ENCODE assay signal across 18 cellular contexts in the genomic region with DNA sequence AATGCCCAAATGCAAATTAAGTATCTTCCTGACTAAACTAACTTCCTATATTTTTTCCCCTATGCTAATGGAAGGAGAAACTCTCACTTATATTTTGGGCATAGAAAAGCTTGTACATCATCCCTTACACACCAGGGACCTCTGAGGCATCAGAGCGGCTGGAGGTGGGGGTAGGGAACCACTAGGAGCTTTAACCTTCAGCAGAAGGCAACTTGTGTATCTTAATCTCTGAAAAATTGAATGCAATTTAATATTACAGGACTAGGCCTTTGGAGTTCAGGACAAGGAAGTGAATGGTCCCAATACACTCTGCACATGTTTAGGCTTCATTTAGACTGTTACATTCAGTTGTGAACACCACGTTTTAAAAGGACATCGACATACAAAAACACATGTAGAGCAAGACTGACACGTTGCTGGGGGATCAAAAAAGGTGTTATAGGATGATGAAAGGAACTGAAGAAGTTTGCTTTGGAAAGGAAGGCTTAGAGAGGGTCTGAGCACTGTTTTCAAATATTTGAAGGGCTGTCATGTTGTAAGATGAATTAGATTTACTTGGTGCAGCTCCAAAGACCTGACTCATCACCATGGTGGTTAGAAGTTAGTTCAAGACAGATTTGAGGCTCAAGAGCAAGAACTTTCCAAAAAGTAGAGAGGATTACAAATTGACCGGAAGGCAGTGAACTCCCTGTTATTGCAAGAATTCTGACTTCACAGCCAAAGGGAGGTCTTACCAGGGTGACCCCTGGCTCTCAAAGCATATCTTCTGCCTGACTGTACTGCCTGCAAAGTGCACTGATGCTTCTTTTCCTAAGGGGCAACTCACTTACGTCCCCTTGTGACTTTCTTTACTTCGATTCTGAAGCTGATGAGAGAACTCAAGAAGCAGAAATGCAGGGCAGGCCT.
A peak's percentile ranks its signal among the peaks of the same experiment; 100 is the strongest.
DNase-seq lines count a peak whose midpoint lies in the region; ATAC-seq and TF ChIP-seq lines count a peak whose summit lies in the region.
"Had no signal": no experiment of that assay in that cellular context is flagged by ENCODE, and none has a peak within 500 bp of the region (broad histone marks: within the 10 kb centered on the region; RNA-seq: fewer than 3 reads in every experiment).

No MANE protein-coding gene starts in this region.

- peak; percentile 93 for ATAC-seq in omental fat pad (ENCODE audit: low FRiP score)
- no peak for ATAC-seq in activated CD4-positive, CD25-positive, alpha-beta regulatory T cell treated with anti-CD3 and anti-CD28 coated beads, Interleukin-2, amount 50 U/mL, for 24 hours
- ATAC-seq in HG03175 (IDR thresholded peaks at IDR 0.05; ENCODE audit: unreplicated experiment): no peak
- ATAC-seq in HG02642 (IDR thresholded peaks at IDR 0.05; ENCODE audit: poor library complexity, unreplicated experiment): no peak
- ATAC-seq in GM18517 (IDR thresholded peaks at IDR 0.05; ENCODE audit: unreplicated experiment): no peak
- ATAC-seq: CD8-positive, alpha-beta T cell; stimulated activated naive CD8-positive, alpha-beta T cell treated with anti-CD3 and anti-CD28 coated beads, Interleukin-15, amount 100 ng/mL, for 72 hours had no signal

- TF ChIP-seq CTCF in chondrocyte (IDR thresholded peaks at IDR 0.05) (peak; percentile 61), omental fat pad (IDR thresholded peaks at IDR 0.05) (no peak)

- peaks cover 48% of the 10 kb centered on the region for H3K4me1 Mint-ChIP-seq in chondrocyte (ENCODE audit: low read depth)
- H3K4me1 Mint-ChIP-seq: activated CD4-positive, alpha-beta T cell treated with anti-CD3 and anti-CD28 coated beads, Interleukin-2, amount 10 ng/mL, durations not matched to agents 7 days and 5 days; stimulated activated naive CD8-positive, alpha-beta T cell treated with anti-CD3 and anti-CD28 coated beads, Interleukin-15, amount 100 ng/mL, for 72 hours had no signal

- H3K36me3 Mint-ChIP-seq in chondrocyte (ENCODE audit: low read depth): peaks cover 10% of the 10 kb centered on the region
- H3K36me3 Mint-ChIP-seq: CD8-positive, alpha-beta T cell; neural progenitor cell had no signal

- no peaks in the 10 kb centered on the region for H3K27me3 Mint-ChIP-seq in chondrocyte (ENCODE audit: low read depth)
- H3K27me3 Mint-ChIP-seq: activated CD4-positive, alpha-beta T cell treated with anti-CD3 and anti-CD28 coated beads, Interleukin-2, amount 10 ng/mL, durations not matched to agents 7 days and 5 days; stimulated activated naive CD8-positive, alpha-beta T cell treated with anti-CD3 and anti-CD28 coated beads, Interleukin-15, amount 100 ng/mL, for 72 hours had no signal

- no peak overlapping the region for H3K4me3 Mint-ChIP-seq in chondrocyte (ENCODE audit: unreplicated experiment)
- H3K4me3 Mint-ChIP-seq: activated CD4-positive, alpha-beta T cell treated with anti-CD3 and anti-CD28 coated beads, Interleukin-2, amount 10 ng/mL, durations not matched to agents 7 days and 5 days; activated naive CD4-positive, alpha-beta T cell treated with anti-CD3 and anti-CD28 coated beads for 36 hours; CD8-positive, alpha-beta T cell; endodermal cell; neural progenitor cell; stimulated activated naive CD8-positive, alpha-beta T cell treated with anti-CD3 and anti-CD28 coated beads, Interleukin-15, amount 100 ng/mL, for 72 hours had no signal

- DNase-seq in AG08396 (ENCODE audit: low spot score): peak; percentile 84
- DNase-seq in LHCN-M2 (ENCODE audit: low read depth): peak; percentile 93
- DNase-seq in chondrocyte (ENCODE audit: low spot score): no peak
- DNase-seq in omental fat pad (ENCODE audit: low spot score): no peak
- DNase-seq: activated CD4-positive, alpha-beta T cell treated with anti-CD3 and anti-CD28 coated beads, Interleukin-2, amount 10 ng/mL, durations not matched to agents 7 days and 5 days; activated naive CD4-positive, alpha-beta T cell treated with anti-CD3 and anti-CD28 coated beads for 36 hours; CD8-positive, alpha-beta T cell; endodermal cell; H7; MM.1S; NCI-H524; stimulated activated CD4-positive, alpha-beta T cell treated with anti-CD3 and anti-CD28 coated beads, Interleukin-1b, Interleukin-23, amount 100 ng/mL, for 48 hours; stimulated activated naive CD8-positive, alpha-beta T cell treated with anti-CD3 and anti-CD28 coated beads, Interleukin-15, amount 100 ng/mL, for 72 hours had no signal

- no peaks in the 10 kb centered on the region for H3K9me3 Mint-ChIP-seq in chondrocyte (ENCODE audit: low read depth)
- H3K9me3 Mint-ChIP-seq: activated CD4-positive, alpha-beta T cell treated with anti-CD3 and anti-CD28 coated beads, Interleukin-2, amount 10 ng/mL, durations not matched to agents 7 days and 5 days; activated naive CD4-positive, alpha-beta T cell treated with anti-CD3 and anti-CD28 coated beads for 36 hours; CD8-positive, alpha-beta T cell; endodermal cell; neural progenitor cell; stimulated activated naive CD8-positive, alpha-beta T cell treated with anti-CD3 and anti-CD28 coated beads, Interleukin-15, amount 100 ng/mL, for 72 hours had no signal

- peak overlapping the region; percentile 82 for H3K27ac Mint-ChIP-seq in chondrocyte (ENCODE audit: unreplicated experiment)
- H3K27ac Mint-ChIP-seq: activated CD4-positive, alpha-beta T cell treated with anti-CD3 and anti-CD28 coated beads, Interleukin-2, amount 10 ng/mL, durations not matched to agents 7 days and 5 days; activated naive CD4-positive, alpha-beta T cell treated with anti-CD3 and anti-CD28 coated beads for 36 hours; CD8-positive, alpha-beta T cell; endodermal cell; neural progenitor cell; stimulated activated naive CD8-positive, alpha-beta T cell treated with anti-CD3 and anti-CD28 coated beads, Interleukin-15, amount 100 ng/mL, for 72 hours had no signal

Comparison
In these comparisons a context has a peak if more than half of its experiments do, and no peak if none do; other contexts are left out.
1. DNase-seq: peak in AG08396 (single experiment) and LHCN-M2 (single experiment); none in chondrocyte (single experiment) and omental fat pad (single experiment).